28 cellular contexts compared by ENCODE assay signal in the genomic region with DNA sequence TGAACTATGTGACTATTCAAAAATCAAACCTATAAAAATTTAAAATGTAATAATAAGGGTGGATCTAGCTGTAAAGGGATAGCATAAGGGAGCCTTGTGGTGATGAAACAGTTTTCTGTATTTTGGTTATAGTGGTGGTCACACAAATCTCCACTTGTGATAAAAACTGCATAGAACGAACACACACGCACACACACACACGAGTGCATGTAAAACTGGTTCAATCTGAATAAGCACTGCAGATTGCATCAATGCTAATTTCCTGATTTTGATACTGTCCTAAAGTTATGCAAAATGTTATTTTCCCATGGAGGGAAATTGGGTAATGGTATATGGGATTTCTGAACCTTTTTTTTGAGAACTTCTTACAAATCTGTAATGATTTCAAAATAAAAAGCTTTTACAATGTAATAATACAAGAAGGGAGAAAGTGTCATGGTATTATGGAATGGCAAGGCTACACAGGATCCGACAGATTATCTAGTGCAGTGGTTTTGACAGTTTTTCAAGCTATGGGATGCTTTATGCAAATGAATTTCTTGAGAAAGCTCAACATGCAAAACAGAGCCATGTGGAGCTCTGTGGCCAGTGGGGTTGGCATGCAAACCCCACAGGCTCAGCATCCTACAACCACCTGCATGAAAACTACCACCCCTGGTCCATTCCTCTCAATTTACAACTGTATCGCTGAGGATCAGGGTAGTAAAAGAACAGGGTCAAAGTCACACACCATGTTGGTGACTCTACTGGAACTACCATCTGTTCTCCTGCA. TPM values are rescaled to one million over a fixed set of nuclear protein-coding genes. Genes with fewer than 3 reads are reported as not detected.
A peak's percentile ranks its signal among the peaks of the same experiment; 100 is the strongest.
DNase-seq lines count a peak whose midpoint lies in the region; ATAC-seq and TF ChIP-seq lines count a peak whose summit lies in the region.
"Had no signal": no experiment of that assay in that cellular context is flagged by ENCODE, and none has a peak within 500 bp of the region (broad histone marks: within the 10 kb centered on the region; RNA-seq: fewer than 3 reads in every experiment).

No MANE protein-coding gene starts in this region.

- no peak for TF ChIP-seq CTCF in left ventricle myocardium inferior (IDR thresholded peaks at IDR 0.05; ENCODE audit: borderline replicate concordance)

- intact Hi-C loops in left ventricle myocardium inferior (cut with micrococcal nuclease), result loop anchor here (5.0 kb wide), 1 partner anchor 183 kb away; no protein-coding TSS in a partner anchor
- intact Hi-C loops in cardiac septum (cut with DNase I), result loop anchor here (10.0 kb wide), 1 partner anchor 311 kb away; no protein-coding TSS in a partner anchor
- intact Hi-C loops in activated CD4-positive, alpha-beta T cell treated with anti-CD3 and anti-CD28 coated beads, Interleukin-2, amount 10 ng/mL, durations not matched to agents 24 days and 14 days (cut with micrococcal nuclease), result loop anchor here (10.0 kb wide), 1 partner anchor 311 kb away; no protein-coding TSS in a partner anchor

- ATAC-seq in GM21723 (IDR thresholded peaks at IDR 0.05; ENCODE audit: unreplicated experiment), result peak; percentile 48
- ATAC-seq: K562, WTC11 had no signal

- peaks cover 92% of the 10 kb centered on the region for H3K36me3 ChIP-seq in left ventricle myocardium inferior

- 0 out of 2 replicates have a peak, but pooled peaks have one; percentile 34 for TF ChIP-seq POLR2A in Raji (IDR thresholded peaks at IDR 0.05; ENCODE audit: insufficient read depth, low read depth, low read length)

- no peaks in the 10 kb centered on the region for H3K9me3 ChIP-seq in left ventricle myocardium inferior (replicated peaks)
- H3K9me3 ChIP-seq: spleen had no signal

- H3K4me3 ChIP-seq in left ventricle myocardium inferior, result no peak overlapping the region
- H3K4me3 ChIP-seq: K562, SK-N-MC, spleen had no signal

- no peaks in the 10 kb centered on the region for H3K9me3 Mint-ChIP-seq in activated CD4-positive, alpha-beta T cell treated with anti-CD3 and anti-CD28 coated beads, Interleukin-2, amount 10 ng/mL, durations not matched to agents 24 days and 14 days
- H3K9me3 Mint-ChIP-seq: activated CD4-positive, alpha-beta memory T cell treated with anti-CD3 and anti-CD28 coated beads, Interleukin-2, amount 10 ng/mL, durations not matched to agents 7 days and 5 days; activated naive CD4-positive, alpha-beta T cell treated with anti-CD3 and anti-CD28 coated beads for 36 hours; WTC11 had no signal

- peaks cover 37% of the 10 kb centered on the region for H3K4me1 ChIP-seq in left ventricle myocardium inferior

- H3K27ac ChIP-seq in left ventricle myocardium inferior (replicated peaks), result peak overlapping the region; percentile 16
- H3K27ac ChIP-seq: C4-2B, SK-N-MC, spleen had no signal

- no peaks in the 10 kb centered on the region for H3K27me3 Mint-ChIP-seq in activated CD4-positive, alpha-beta T cell treated with anti-CD3 and anti-CD28 coated beads, Interleukin-2, amount 10 ng/mL, durations not matched to agents 24 days and 14 days
- H3K27me3 Mint-ChIP-seq: activated CD4-positive, alpha-beta memory T cell treated with anti-CD3 and anti-CD28 coated beads, Interleukin-2, amount 10 ng/mL, durations not matched to agents 7 days and 5 days had no signal

- no peaks in the 10 kb centered on the region for H3K27me3 ChIP-seq in left ventricle myocardium inferior (ENCODE audit: low read depth)
- H3K27me3 ChIP-seq: spleen had no signal

- no peak overlapping the region for H3K4me3 Mint-ChIP-seq in activated CD4-positive, alpha-beta T cell treated with anti-CD3 and anti-CD28 coated beads, Interleukin-2, amount 10 ng/mL, durations not matched to agents 24 days and 14 days
- H3K4me3 Mint-ChIP-seq: activated CD4-positive, alpha-beta memory T cell treated with anti-CD3 and anti-CD28 coated beads, Interleukin-2, amount 10 ng/mL, durations not matched to agents 7 days and 5 days; activated naive CD4-positive, alpha-beta T cell treated with anti-CD3 and anti-CD28 coated beads for 36 hours; WTC11 had no signal

- peaks cover 3% of the 10 kb centered on the region for H3K4me1 Mint-ChIP-seq in activated CD4-positive, alpha-beta T cell treated with anti-CD3 and anti-CD28 coated beads, Interleukin-2, amount 10 ng/mL, durations not matched to agents 24 days and 14 days

- H3K36me3 Mint-ChIP-seq in activated CD4-positive, alpha-beta T cell treated with anti-CD3 and anti-CD28 coated beads, Interleukin-2, amount 10 ng/mL, durations not matched to agents 24 days and 14 days (ENCODE audit: low read depth), result peaks cover 36% of the 10 kb centered on the region

- DNase-seq in left ventricle myocardium inferior (no peak), cardiac septum (ENCODE audit: low spot score) (no peak), RKO (ENCODE audit: low spot score) (no peak), AG08395 (ENCODE audit: low spot score) (no peak), AML-193 (lab: John Stamatoyannopoulos, UW) (no peak)
- no peak for DNase-seq in activated CD4-positive, alpha-beta T cell treated with anti-CD3 and anti-CD28 coated beads, Interleukin-2, amount 10 ng/mL, durations not matched to agents 24 days and 14 days
- DNase-seq: activated CD4-positive, alpha-beta memory T cell treated with anti-CD3 and anti-CD28 coated beads, Interleukin-2, amount 10 ng/mL, durations not matched to agents 7 days and 5 days; activated naive CD4-positive, alpha-beta T cell treated with anti-CD3 and anti-CD28 coated beads for 36 hours; erythroblast; GDM1; kidney glomerular epithelial cell; mammary epithelial cell; NCI-H1048; NCI-H1930; NCI-H226; occipital lobe; retina; spleen; stimulated activated CD4-positive, alpha-beta T cell treated with anti-CD3 and anti-CD28 coated beads, Interleukin-4, amount 100 ng/mL, for 4 hours had no signal

- no peak overlapping the region for H3K27ac Mint-ChIP-seq in activated CD4-positive, alpha-beta T cell treated with anti-CD3 and anti-CD28 coated beads, Interleukin-2, amount 10 ng/mL, durations not matched to agents 24 days and 14 days
- H3K27ac Mint-ChIP-seq: activated CD4-positive, alpha-beta memory T cell treated with anti-CD3 and anti-CD28 coated beads, Interleukin-2, amount 10 ng/mL, durations not matched to agents 7 days and 5 days; activated naive CD4-positive, alpha-beta T cell treated with anti-CD3 and anti-CD28 coated beads for 36 hours; WTC11 had no signal

RNA-seq across cellular contexts. Expression of gene SLC41A1, which starts 18.9 kb away (rescaled TPM):
- total RNA-seq in left ventricle myocardium inferior (486 TPM), cardiac septum (238 TPM)
- total RNA-seq in activated CD4-positive, alpha-beta T cell treated with anti-CD3 and anti-CD28 coated beads, Interleukin-2, amount 10 ng/mL, durations not matched to agents 24 days and 14 days, result 29.5 and 30.1 TPM in 2 replicates

RNA-seq across cellular contexts. Expression of gene RAB29, which starts 18.9 kb away (rescaled TPM):
- total RNA-seq in left ventricle myocardium inferior (13.7 TPM), cardiac septum (21.3 TPM)
- 27.8 and 29.1 TPM in 2 replicates for total RNA-seq in activated CD4-positive, alpha-beta T cell treated with anti-CD3 and anti-CD28 coated beads, Interleukin-2, amount 10 ng/mL, durations not matched to agents 24 days and 14 days

RNA-seq across cellular contexts. Expression of gene NUCKS1, which starts 44.2 kb away (rescaled TPM):
- total RNA-seq in left ventricle myocardium inferior, result 217 TPM
- 213 TPM for total RNA-seq in cardiac septum
- 161 and 188 TPM in 2 replicates for total RNA-seq in activated CD4-positive, alpha-beta T cell treated with anti-CD3 and anti-CD28 coated beads, Interleukin-2, amount 10 ng/mL, durations not matched to agents 24 days and 14 days

RNA-seq across cellular contexts. Expression of gene PM20D1, which starts 55.8 kb away (rescaled TPM):
- 1.7 TPM for total RNA-seq in left ventricle myocardium inferior
- total RNA-seq in cardiac septum, result 1.7 TPM
- 0.16 and 0.71 TPM in 2 replicates for total RNA-seq in activated CD4-positive, alpha-beta T cell treated with anti-CD3 and anti-CD28 coated beads, Interleukin-2, amount 10 ng/mL, durations not matched to agents 24 days and 14 days
- total RNA-seq: astrocyte, glomerular endothelial cell, K562, mammary epithelial cell, occipital lobe, RPMI7951 had no signal
